Comparison of ENCODE assay signal across 16 cellular contexts in genomic region chr11:32392840-32393239, GRCh38. TPM values are rescaled to one million over a fixed set of nuclear protein-coding genes. Genes with fewer than 3 reads are reported as not detected.
A peak's percentile ranks its signal among the peaks of the same experiment; 100 is the strongest.
DNase-seq lines count a peak whose midpoint lies in the region; ATAC-seq lines count a peak whose summit lies in the region.
"Had no signal": no experiment of that assay in that cellular context is flagged by ENCODE, and none has a peak within 500 bp of the region (broad histone marks: within the 10 kb centered on the region; RNA-seq: fewer than 3 reads in every experiment).

No MANE protein-coding gene starts in this region.

- H3K4ac ChIP-seq in mesenchymal stem cell (ENCODE audit: low read depth in 1 of 2, low read length in 2 of 2): peak overlapping the region in 1 of 2 experiments; percentile 30

- H3K27ac ChIP-seq in BLaER1 treated with 17β-estradiol and CSF1 and Interleukin-3, amounts not matched to agents 10 nM and 100 nM: peak overlapping the region in 6 of 11 experiments; percentile 57 to 79 (median 76); a peak in 14 of 22 replicates
- peak overlapping the region; percentile 69 for H3K27ac ChIP-seq in KOPT-K1 (ENCODE audit: low read depth, low read length, poor library complexity, severe bottlenecking)
- no peak overlapping the region for H3K27ac ChIP-seq in mesenchymal stem cell (ENCODE audit: low read length, poor library complexity, severe bottlenecking)

- no peak overlapping the region for H2BK5ac ChIP-seq in mesenchymal stem cell (ENCODE audit: low read depth, low read length, poor library complexity, severe bottlenecking)

- peak overlapping the region; percentile 50 to 91 (median 78) for H3K4me2 ChIP-seq in BLaER1 treated with 17β-estradiol and CSF1 and Interleukin-3, amounts not matched to agents 10 nM and 100 nM
- no peak overlapping the region for H3K4me2 ChIP-seq in mesenchymal stem cell (ENCODE audit: low read length, poor library complexity, severe bottlenecking)

- peak overlapping the region in 6 of 11 experiments; percentile 23 to 68 (median 36); a peak in 7 of 22 replicates for H3K9ac ChIP-seq in BLaER1 treated with 17β-estradiol and CSF1 and Interleukin-3, amounts not matched to agents 10 nM and 100 nM
- H3K9ac ChIP-seq in mesenchymal stem cell (ENCODE audit: low read length): no peak overlapping the region

- no peak overlapping the region for H2AFZ ChIP-seq in mesenchymal stem cell (ENCODE audit: low read depth, low read length)

- ATAC-seq in GM21576 (IDR thresholded peaks at IDR 0.05; ENCODE audit: unreplicated experiment) (no peak), left lobe of liver (no peak)
- ATAC-seq: HepG2 had no signal

- peaks cover 12 to 98% (median 93%) of the 10 kb centered on the region in 10 experiments for H3K4me1 ChIP-seq in BLaER1 treated with 17β-estradiol and CSF1 and Interleukin-3, amounts not matched to agents 10 nM and 100 nM
- no peaks in the 10 kb centered on the region for H3K4me1 ChIP-seq in mesenchymal stem cell (ENCODE audit: control insufficient read depth, insufficient read depth, low read depth, low read length)

- no peak overlapping the region for H4K8ac ChIP-seq in mesenchymal stem cell (ENCODE audit: low read length)

- H2BK12ac ChIP-seq in mesenchymal stem cell (ENCODE audit: low read length in 2 of 2): no peak overlapping the region

- no CpG with 5 or more reads among the region's 2 CpGs for WGBS in mesenchymal stem cell

- peaks cover 0 to 11% (median 0%) of the 10 kb centered on the region in 11 experiments; a peak in 1 of 22 replicates for H3K9me3 ChIP-seq in BLaER1 treated with 17β-estradiol and CSF1 and Interleukin-3, amounts not matched to agents 10 nM and 100 nM (replicated peaks in 1 of 11)
- no peaks in the 10 kb centered on the region for H3K9me3 ChIP-seq in KOPT-K1 (ENCODE audit: insufficient read depth, low read length, poor library complexity, severe bottlenecking)
- H3K9me3 ChIP-seq in mesenchymal stem cell (ENCODE audit: control insufficient read depth, low read length): no peaks in the 10 kb centered on the region

- H3K4me3 ChIP-seq in BLaER1 treated with 17β-estradiol and CSF1 and Interleukin-3, amounts not matched to agents 10 nM and 100 nM: peak overlapping the region in 1 of 10 experiments; percentile 28; a peak in 3 of 20 replicates
- no peak overlapping the region for H3K4me3 ChIP-seq in mesenchymal stem cell (ENCODE audit: insufficient read depth in 1 of 2, low read depth in 1 of 2, low read length in 2 of 2)

- H2AK5ac ChIP-seq in mesenchymal stem cell (ENCODE audit: low read length, severe bottlenecking): no peak overlapping the region

- no peaks in the 10 kb centered on the region for H3K79me1 ChIP-seq in mesenchymal stem cell (replicated peaks; ENCODE audit: low read length, poor library complexity, severe bottlenecking)

- H3K23ac ChIP-seq in mesenchymal stem cell (ENCODE audit: low read length in 2 of 2): no peak overlapping the region

- H3K36me3 ChIP-seq in BLaER1 treated with 17β-estradiol and CSF1 and Interleukin-3, amounts not matched to agents 10 nM and 100 nM: no peaks in the 10 kb centered on the region
- peaks cover 32% of the 10 kb centered on the region for H3K36me3 ChIP-seq in KOPT-K1 (ENCODE audit: insufficient read depth, low read length)
- H3K36me3 ChIP-seq in mesenchymal stem cell (ENCODE audit: control insufficient read depth in 1 of 2, insufficient read depth in 2 of 2, low read depth in 1 of 2, low read length in 2 of 2): no peaks in the 10 kb centered on the region

- H2BK120ac ChIP-seq in mesenchymal stem cell (ENCODE audit: low read depth, low read length): peak overlapping the region; percentile 37

- no peak overlapping the region for H2BK15ac ChIP-seq in mesenchymal stem cell (ENCODE audit: low read depth, poor library complexity, severe bottlenecking)

- H3K18ac ChIP-seq in mesenchymal stem cell (ENCODE audit: low read depth in 1 of 2, low read length in 2 of 2): peak overlapping the region in 1 of 2 experiments; percentile 71

- no peaks in the 10 kb centered on the region for H4K20me1 ChIP-seq in BLaER1 treated with 17β-estradiol and CSF1 and Interleukin-3, amounts not matched to agents 10 nM and 100 nM

- DNase-seq in mesenchymal stem cell (no peak), AML-193 (lab: John Stamatoyannopoulos, UW) (no peak), left lobe of liver (ENCODE audit: low spot score) (no peak)
- DNase-seq: ACHN; C1 segment of cervical spinal cord; CD4-positive, CD25-positive, alpha-beta regulatory T cell; CD8-positive, alpha-beta memory T cell; COR-L47; GDM1; H9; KBM-7 had no signal

- no peak overlapping the region for H3K14ac ChIP-seq in mesenchymal stem cell (ENCODE audit: low read length in 2 of 2)

- peak overlapping the region; percentile 25 for H4K91ac ChIP-seq in mesenchymal stem cell (ENCODE audit: low read length)

- no peaks in the 10 kb centered on the region for H3K27me3 ChIP-seq in BLaER1 treated with 17β-estradiol and CSF1 and Interleukin-3, amounts not matched to agents 10 nM and 100 nM
- peaks cover 0 to 56% of the 10 kb centered on the region in 2 experiments for H3K27me3 ChIP-seq in mesenchymal stem cell (ENCODE audit: control insufficient read depth in 1 of 2, insufficient read depth in 1 of 2, low read length in 2 of 2)

RNA-seq across cellular contexts. Expression of gene WT1, which starts 42.5 kb away (rescaled TPM):
- polyA plus RNA-seq in mesenchymal stem cell (2013, experiment 1 of 2): 0.14 TPM
- polyA plus RNA-seq in mesenchymal stem cell (2013, experiment 2 of 2): 0.15 TPM
- total RNA-seq in left lobe of liver: not detected
- total RNA-seq: CD4-positive, CD25-positive, alpha-beta regulatory T cell; CD8-positive, alpha-beta memory T cell had no signal
- polyA plus RNA-seq: CD4-positive, CD25-positive, alpha-beta regulatory T cell; CD8-positive, alpha-beta memory T cell; IgD-negative memory B cell had no signal
